Comparison of ENCODE assay signal across 12 cellular contexts in the genomic region with DNA sequence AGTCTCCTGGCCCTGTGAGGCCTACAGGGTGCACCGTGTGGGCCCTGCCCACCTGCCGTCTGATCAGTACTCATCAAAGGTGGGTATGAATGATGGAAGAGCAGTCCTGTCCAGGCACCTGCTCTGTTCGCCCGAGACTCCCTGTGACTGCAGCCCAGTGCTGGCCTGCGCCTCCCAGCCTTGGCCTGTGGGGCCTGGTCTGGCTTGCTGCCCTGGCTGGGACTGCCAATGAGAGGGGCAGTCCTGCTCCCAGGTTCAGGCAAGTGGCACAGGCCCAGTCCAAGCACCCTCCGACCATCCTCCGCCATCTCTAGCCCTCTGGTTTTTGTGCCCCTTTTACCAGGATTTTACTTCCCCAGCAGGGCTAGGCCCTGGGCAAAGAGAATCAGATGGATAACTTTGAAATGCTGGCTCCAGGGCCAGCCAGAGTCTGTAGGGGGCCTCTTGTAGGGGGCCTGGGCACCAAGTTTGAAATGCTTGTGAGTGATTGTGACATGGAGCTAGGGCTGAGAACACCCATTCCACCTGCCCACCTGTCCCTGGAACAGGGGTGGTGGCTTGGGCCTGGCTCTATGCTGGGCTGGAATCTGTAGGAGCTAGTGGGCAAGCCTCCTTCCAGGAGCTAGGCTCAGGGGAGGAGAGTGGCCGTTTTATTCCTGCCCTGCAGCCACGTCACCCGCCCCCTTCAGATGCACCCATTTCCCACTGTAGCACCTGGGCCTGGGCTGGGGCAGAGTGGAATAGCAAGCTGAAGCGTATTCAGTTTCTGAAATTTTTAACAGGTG.
"Had no signal": no experiment of that assay in that cellular context is flagged by ENCODE, and none has a peak within 500 bp of the region (broad histone marks: within the 10 kb centered on the region; RNA-seq: fewer than 3 reads in every experiment).

No MANE protein-coding gene starts in this region.

- ATAC-seq: activated CD8-positive, alpha-beta T cell treated with anti-CD3 and anti-CD28 coated beads, Interleukin-2, amount 10 ng/mL, durations not matched to agents 7 days and 5 days; gastroesophageal sphincter; left lung; T-helper 17 cell had no signal

- H3K27me3 ChIP-seq: gastroesophageal sphincter, left lung, sigmoid colon, stomach had no signal

- H3K36me3 Mint-ChIP-seq: activated naive CD4-positive, alpha-beta T cell treated with anti-CD3 and anti-CD28 coated beads, Interleukin-2, amount 10 ng/mL, durations not matched to agents 7 days and 5 days had no signal

- H3K36me3 ChIP-seq: gastroesophageal sphincter, left lung, sigmoid colon, spleen, stomach, thoracic aorta had no signal

- H3K4me3 Mint-ChIP-seq: activated CD8-positive, alpha-beta T cell treated with anti-CD3 and anti-CD28 coated beads, Interleukin-2, amount 10 ng/mL, durations not matched to agents 7 days and 5 days; activated naive CD4-positive, alpha-beta T cell treated with anti-CD3 and anti-CD28 coated beads, Interleukin-2, amount 10 ng/mL, durations not matched to agents 7 days and 5 days; nephron; T-helper 17 cell had no signal

- H3K27ac Mint-ChIP-seq: activated CD8-positive, alpha-beta T cell treated with anti-CD3 and anti-CD28 coated beads, Interleukin-2, amount 10 ng/mL, durations not matched to agents 7 days and 5 days; activated naive CD4-positive, alpha-beta T cell treated with anti-CD3 and anti-CD28 coated beads, Interleukin-2, amount 10 ng/mL, durations not matched to agents 7 days and 5 days; nephron; T-helper 17 cell had no signal

- DNase-seq: activated CD4-positive, alpha-beta T cell treated with anti-CD3 and anti-CD28 coated beads for 48 hours; activated CD8-positive, alpha-beta T cell treated with anti-CD3 and anti-CD28 coated beads, Interleukin-2, amount 10 ng/mL, durations not matched to agents 7 days and 5 days; activated naive CD4-positive, alpha-beta T cell treated with anti-CD3 and anti-CD28 coated beads, Interleukin-2, amount 10 ng/mL, durations not matched to agents 7 days and 5 days; mesendoderm; sigmoid colon; spleen; stomach; T-helper 17 cell had no signal

- H3K4me3 ChIP-seq: gastroesophageal sphincter, left lung, sigmoid colon, spleen, stomach, thoracic aorta had no signal
